ENCODE assay signal across 8 cellular contexts in genomic region chr7:77351539-77352004, GRCh38.
DNase-seq lines count a peak whose midpoint lies in the region; ATAC-seq lines count a peak whose summit lies in the region.

No MANE protein-coding gene starts in this region.

- H4K20me1 ChIP-seq in BLaER1, result no peaks in the 10 kb centered on the region

- H3K9me3 ChIP-seq in BLaER1, result no peaks in the 10 kb centered on the region

- H3K4me3 ChIP-seq in BLaER1, result no peak overlapping the region

- no peaks in the 10 kb centered on the region for H3K36me3 ChIP-seq in BLaER1

- CTCF ChIA-PET in activated CD4-positive, alpha-beta T cell treated with anti-CD3 and anti-CD28 coated beads, Interleukin-2, amount 10 ng/mL, durations not matched to agents 7 days and 5 days (lab: Charles Lee), result no interaction called here

- peaks cover 2% of the 10 kb centered on the region for H3K27me3 Mint-ChIP-seq in activated CD4-positive, alpha-beta T cell treated with anti-CD3 and anti-CD28 coated beads, Interleukin-2, amount 10 ng/mL, durations not matched to agents 7 days and 5 days

- H3K9me3 Mint-ChIP-seq in activated CD4-positive, alpha-beta T cell treated with anti-CD3 and anti-CD28 coated beads, Interleukin-2, amount 10 ng/mL, durations not matched to agents 7 days and 5 days, result no peaks in the 10 kb centered on the region

- POLR2A ChIA-PET in activated CD4-positive, alpha-beta T cell treated with anti-CD3 and anti-CD28 coated beads, Interleukin-2, amount 10 ng/mL, durations not matched to agents 7 days and 5 days (lab: Charles Lee), result no interaction called here

- peak overlapping the region; percentile 75 for H3K4me2 ChIP-seq in BLaER1

- peaks cover 77% of the 10 kb centered on the region for H3K4me1 Mint-ChIP-seq in activated CD4-positive, alpha-beta T cell treated with anti-CD3 and anti-CD28 coated beads, Interleukin-2, amount 10 ng/mL, durations not matched to agents 7 days and 5 days

- peaks cover 28% of the 10 kb centered on the region for H3K36me3 Mint-ChIP-seq in activated CD4-positive, alpha-beta T cell treated with anti-CD3 and anti-CD28 coated beads, Interleukin-2, amount 10 ng/mL, durations not matched to agents 7 days and 5 days (ENCODE audit: low read depth)

- ATAC-seq in GM19397 (IDR thresholded peaks at IDR 0.05; ENCODE audit: unreplicated experiment) (peak; percentile 88), HG03457 (IDR thresholded peaks at IDR 0.05; ENCODE audit: unreplicated experiment) (peak; percentile 92)

- H3K4me3 Mint-ChIP-seq in activated CD4-positive, alpha-beta T cell treated with anti-CD3 and anti-CD28 coated beads, Interleukin-2, amount 10 ng/mL, durations not matched to agents 7 days and 5 days, result peak overlapping the region; percentile 65

- peak overlapping the region; percentile 96 for H3K27ac Mint-ChIP-seq in activated CD4-positive, alpha-beta T cell treated with anti-CD3 and anti-CD28 coated beads, Interleukin-2, amount 10 ng/mL, durations not matched to agents 7 days and 5 days

- H3K27me3 ChIP-seq in BLaER1, result no peaks in the 10 kb centered on the region

- peak overlapping the region; percentile 48 for H3K27ac ChIP-seq in BLaER1

- no peak overlapping the region; the same call in 1 of the 2 replicates for H3K9ac ChIP-seq in BLaER1

- peak; percentile 75 for DNase-seq in activated CD4-positive, alpha-beta T cell treated with anti-CD3 and anti-CD28 coated beads, Interleukin-2, amount 10 ng/mL, durations not matched to agents 7 days and 5 days
- DNase-seq in germinal center (ENCODE audit: low spot score) (peak; percentile 43), hepatic stellate cell (ENCODE audit: low spot score) (no peak), DMS53 treated with DMSO at 0.1 percent for 48 hours (lab: John Stamatoyannopoulos, UW; ENCODE audit: unreplicated experiment) (no peak)
- DNase-seq in stimulated activated CD8-positive, alpha-beta memory T cell treated with anti-CD3 and anti-CD28 coated beads, Interleukin-7, amount 100 ng/mL, for 48 hours (ENCODE audit: extremely low read depth in 1 of 2, low read depth in 1 of 2), result peak; percentile 24 to 29

- peaks cover 18% of the 10 kb centered on the region for H3K4me1 ChIP-seq in BLaER1

Comparison
In these comparisons a context has a peak if more than half of its experiments do, and no peak if none do; other contexts are left out.
1. DNase-seq: peak in activated CD4-positive, alpha-beta T cell treated with anti-CD3 and anti-CD28 coated beads, Interleukin-2, amount 10 ng/mL, durations not matched to agents 7 days and 5 days (single experiment), germinal center (single experiment) and stimulated activated CD8-positive, alpha-beta memory T cell treated with anti-CD3 and anti-CD28 coated beads, Interleukin-7, amount 100 ng/mL, for 48 hours (2 of 2); none in hepatic stellate cell (single experiment) and DMS53 treated with DMSO at 0.1 percent for 48 hours (single experiment).